In the genomic region with DNA sequence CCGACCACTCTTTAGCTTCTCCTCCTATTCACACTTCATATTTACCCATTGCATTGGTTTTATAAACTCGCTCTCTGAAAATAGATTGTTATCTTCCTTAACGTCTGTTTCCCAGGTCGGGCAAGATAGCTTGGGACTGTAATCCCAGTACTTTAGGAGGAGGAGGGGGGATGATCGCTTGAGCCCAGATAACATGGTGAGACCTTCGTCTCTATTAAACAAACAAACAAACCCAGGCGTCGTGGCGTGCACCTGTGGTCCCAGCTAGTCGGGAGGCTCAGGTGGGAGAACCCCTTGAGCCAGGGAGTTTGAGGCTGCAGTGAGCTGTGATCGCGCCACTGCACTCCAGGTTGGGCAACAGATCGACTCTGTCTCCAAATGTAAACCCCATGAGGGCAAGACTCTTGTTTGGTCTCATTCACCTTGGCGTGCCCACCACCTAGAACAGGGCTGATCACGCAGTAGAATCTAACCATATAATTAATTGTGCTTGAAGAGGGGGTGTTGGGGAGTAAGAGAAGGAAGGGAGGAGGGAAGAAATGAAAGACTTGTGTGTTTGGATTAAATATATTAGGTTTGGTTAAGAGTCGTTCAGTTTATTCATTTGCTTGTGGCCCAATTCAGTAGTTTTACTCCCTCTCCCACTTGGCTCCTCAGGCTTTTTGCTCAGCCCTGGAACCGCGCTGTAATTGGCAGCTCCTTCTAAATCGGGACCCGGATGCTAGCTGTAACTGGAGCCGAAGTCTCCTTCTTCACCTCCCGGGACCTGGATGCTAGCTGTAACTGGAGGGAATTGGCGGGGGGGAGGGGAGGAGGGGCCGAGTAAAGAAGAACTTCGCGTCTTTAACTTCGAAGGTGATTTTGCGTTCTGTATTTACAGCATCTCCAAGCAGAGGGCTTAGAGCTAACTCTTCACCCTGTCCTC, we compare ENCODE assay signal across 14 cellular contexts. TPM values are rescaled to one million over a fixed set of nuclear protein-coding genes. Genes with fewer than 3 reads are reported as not detected.
DNase-seq lines count a peak whose midpoint lies in the region; ATAC-seq and TF ChIP-seq lines count a peak whose summit lies in the region.
"Had no signal": no experiment of that assay in that cellular context is flagged by ENCODE, and none has a peak within 500 bp of the region (broad histone marks: within the 10 kb centered on the region; RNA-seq: fewer than 3 reads in every experiment).

No MANE protein-coding gene starts in this region.

- H3K9me3 ChIP-seq in SK-N-SH (no peaks in the 10 kb centered on the region), HUES6 (ENCODE audit: control insufficient read depth, insufficient read depth, low read depth, low read length) (no peaks in the 10 kb centered on the region), neural cell (ENCODE audit: low read length) (peaks cover 7% of the 10 kb centered on the region), prostate gland (no peaks in the 10 kb centered on the region)

- H3K4me1 Mint-ChIP-seq in effector memory CD8-positive, alpha-beta T cell (ENCODE audit: low read depth in 2 of 2): peaks cover 25 to 26% of the 10 kb centered on the region in 2 donors

- 21% methylated on average over 28 of the region's 28 CpGs for WGBS in SK-N-SH (ENCODE audit: low lambda C conversion rate)
- 11% methylated on average over 28 of the region's 28 CpGs for WGBS in prostate gland

- TF ChIP-seq RAD21 in SK-N-SH (IDR thresholded peaks at IDR 0.05; ENCODE audit: low read length) (no peak), neural cell (conservative IDR thresholded peaks at IDR 0.05) (no peak)

- H3K27ac Mint-ChIP-seq in effector memory CD8-positive, alpha-beta T cell: peak overlapping the region; percentile 9 to 60

- CTCF ChIA-PET in SK-N-SH (lab: Yijun Ruan, JAX): interaction anchor here (0.7 to 2.3 kb wide), 6 partner anchors 12 to 156 kb away, joined by 3 to 15 read pairs (median 6); partner anchors contain the start of gene CDKN2B

- peak overlapping the region in 1 of 2 donors; percentile 57 for H3K4me3 Mint-ChIP-seq in effector memory CD8-positive, alpha-beta T cell

- H3K9me2 ChIP-seq in SK-N-SH (no peaks in the 10 kb centered on the region), neural cell (ENCODE audit: insufficient read depth, low read length) (no peaks in the 10 kb centered on the region)

- ATAC-seq in SK-N-SH treated with all-trans-retinoic acid at 6 μM for 48 hours (no peak), HG03280 (IDR thresholded peaks at IDR 0.05; ENCODE audit: unreplicated experiment) (no peak)
- ATAC-seq in effector memory CD8-positive, alpha-beta T cell (replicated peaks): no peak
- ATAC-seq: gastroesophageal sphincter had no signal

- H3K36me3 ChIP-seq in SK-N-SH (replicated peaks in 1 of 2; ENCODE audit: control insufficient read depth in 1 of 2, insufficient read depth in 2 of 2, low read length in 1 of 2) (no peaks in the 10 kb centered on the region), HUES6 (ENCODE audit: control insufficient read depth, insufficient read depth, low read length) (no peaks in the 10 kb centered on the region), neural cell (ENCODE audit: insufficient read depth, low read length) (no peaks in the 10 kb centered on the region), prostate gland (no peaks in the 10 kb centered on the region)
- H3K36me3 ChIP-seq: gastroesophageal sphincter had no signal

- no peak for TF ChIP-seq EP300 in SK-N-SH (IDR thresholded peaks at IDR 0.05; ENCODE audit: borderline replicate concordance in 1 of 2, low read depth in 1 of 2, low read length in 1 of 2)
- TF ChIP-seq EP300 in neural cell (conservative IDR thresholded peaks at IDR 0.05; ENCODE audit: poor library complexity, severe bottlenecking): no peak

- H3K27ac ChIP-seq in SK-N-SH (ENCODE audit: low read depth in 2 of 2, low read length in 1 of 2): no peak overlapping the region
- H3K27ac ChIP-seq in HUES6 (ENCODE audit: low read depth, low read length): no peak overlapping the region
- no peak overlapping the region for H3K27ac ChIP-seq in neural cell (ENCODE audit: low read length)
- H3K27ac ChIP-seq in prostate gland: no peak overlapping the region
- H3K27ac ChIP-seq: gastroesophageal sphincter had no signal

- H3K4me3 ChIP-seq in SK-N-SH (ENCODE audit: low read depth in 2 of 2, low read length in 1 of 2) (no peak overlapping the region), HUES6 (ENCODE audit: low read depth, low read length) (peak overlapping the region; percentile 34), neural cell (ENCODE audit: low read length) (peak overlapping the region; percentile 41), prostate gland (no peak overlapping the region)
- H3K4me3 ChIP-seq: gastroesophageal sphincter had no signal

- H3K4me2 ChIP-seq in SK-N-SH (peak overlapping the region; percentile 34; the same call in 1 of the 2 replicates), neural cell (ENCODE audit: low read length) (no peak overlapping the region)

- H3K79me2 ChIP-seq in SK-N-SH (ENCODE audit: insufficient read depth): no peaks in the 10 kb centered on the region
- no peaks in the 10 kb centered on the region for H3K79me2 ChIP-seq in neural cell (replicated peaks; ENCODE audit: insufficient read depth, low read length)

- H3K4me1 ChIP-seq in SK-N-SH (ENCODE audit: control insufficient read depth in 1 of 2, insufficient read depth in 2 of 2, low read depth in 1 of 2, low read length in 1 of 2) (peaks cover 0 to 12% of the 10 kb centered on the region in 2 experiments; a peak in 1 of 4 replicates), HUES6 (ENCODE audit: control insufficient read depth, insufficient read depth, low read length) (peaks cover 43% of the 10 kb centered on the region), prostate gland (replicated peaks) (no peaks in the 10 kb centered on the region)

- peaks cover 93 to 100% of the 10 kb centered on the region in 2 donors for H3K27me3 Mint-ChIP-seq in effector memory CD8-positive, alpha-beta T cell

- H2AFZ ChIP-seq in SK-N-SH (ENCODE audit: low read depth): peak overlapping the region; percentile 33; the same call in 1 of the 2 replicates
- no peak overlapping the region for H2AFZ ChIP-seq in neural cell (ENCODE audit: low read depth, low read length)

- no peak for TF ChIP-seq POLR2A in prostate gland (IDR thresholded peaks at IDR 0.05)

- H3K9me3 Mint-ChIP-seq in effector memory CD8-positive, alpha-beta T cell: peaks cover 8% of the 10 kb centered on the region in 2 donors

- intact Hi-C loops in prostate gland (cut with DNase I): no loop called here

- H3F3A ChIP-seq in SK-N-SH (replicated peaks; ENCODE audit: insufficient read depth): peaks cover 11% of the 10 kb centered on the region
- H3F3A ChIP-seq in neural cell (ENCODE audit: insufficient read depth, low read length, poor library complexity, severe bottlenecking): no peaks in the 10 kb centered on the region

- H3K36me3 Mint-ChIP-seq in effector memory CD8-positive, alpha-beta T cell (ENCODE audit: insufficient read depth): peaks cover 32% of the 10 kb centered on the region

- DNase-seq in SK-N-SH (no peak), prostate gland (ENCODE audit: low spot score) (no peak), globus pallidus (ENCODE audit: low spot score) (no peak)
- DNase-seq in effector memory CD8-positive, alpha-beta T cell: no peak
- DNase-seq: 8988T; activated effector memory CD4-positive, alpha-beta T cell treated with Interleukin-2 at 50 U/mL for 16 hours; kidney; NCI-H1694 treated with DMSO at 0.1 percent for 48 hours; NCI-H446 treated with DMSO at 0.1 percent for 48 hours had no signal

- H3K9ac ChIP-seq in SK-N-SH: no peak overlapping the region
- no peak overlapping the region for H3K9ac ChIP-seq in HUES6 (ENCODE audit: low read length)
- H3K9ac ChIP-seq in neural cell (ENCODE audit: low read length): no peak overlapping the region

- H3K27me3 ChIP-seq in SK-N-SH (ENCODE audit: insufficient read depth): peaks cover 72% of the 10 kb centered on the region
- peaks cover 100% of the 10 kb centered on the region for H3K27me3 ChIP-seq in HUES6 (ENCODE audit: control insufficient read depth, insufficient read depth, low read length)
- H3K27me3 ChIP-seq in neural cell (ENCODE audit: insufficient read depth, low read depth, low read length): peaks cover 100% of the 10 kb centered on the region
- H3K27me3 ChIP-seq in prostate gland (replicated peaks; ENCODE audit: insufficient read depth): peaks cover 75% of the 10 kb centered on the region

- POLR2A ChIA-PET in SK-N-SH (lab: Yijun Ruan, JAX): interaction anchor here (0.8 kb wide), 1 partner anchor 40 kb away, joined by 3 read pairs; the partner anchor contains the start of gene CDKN2B

- TF ChIP-seq CTCF in SK-N-SH (IDR thresholded peaks at IDR 0.05) (no peak), neural cell (IDR thresholded peaks at IDR 0.05; ENCODE audit: poor library complexity, severe bottlenecking) (no peak), prostate gland (IDR thresholded peaks at IDR 0.05) (no peak)

- H4K20me1 ChIP-seq in SK-N-SH (ENCODE audit: insufficient read depth) (no peaks in the 10 kb centered on the region), neural cell (ENCODE audit: insufficient read depth) (no peaks in the 10 kb centered on the region)

TF ChIP-seq in SK-N-SH, 30 proteins besides CTCF, POLR2A, EP300 and RAD21 (continues in another document):
- TF ChIP-seq MXI1 (IDR thresholded peaks at IDR 0.05; ENCODE audit: low read depth, low read length) (no peak), TAF1 (IDR thresholded peaks at IDR 0.05; ENCODE audit: borderline replicate concordance, low read depth, low read length) (no peak)

TF ChIP-seq in SK-N-SH treated with all-trans-retinoic acid at 6 μM for 48 hours, 23 proteins besides CTCF, POLR2A, EP300 and RAD21 (continues in another document):
- TF ChIP-seq ARNTL (CRISPR knock-in tag; IDR thresholded peaks at IDR 0.05; ENCODE audit: borderline replicate concordance, low read depth) (no peak), ZNF70 (CRISPR knock-in tag; IDR thresholded peaks at IDR 0.05) (no peak)

TF ChIP-seq in neural cell, 6 proteins besides CTCF, POLR2A, EP300 and RAD21 (continues in another document):
- TF ChIP-seq TAF1 (IDR thresholded peaks at IDR 0.05; ENCODE audit: low read depth): no peak

RNA-seq across cellular contexts. Expression of gene CDKN2A, which starts 24.9 kb away (rescaled TPM):
- 34.1 and 41.4 TPM in 2 replicates for polyA plus RNA-seq in SK-N-SH (2012; rRNA removed)
- 28.3 and 35.3 TPM in 2 replicates for polyA plus RNA-seq in SK-N-SH (2012; cell fraction: cytosol; rRNA removed)
- polyA plus RNA-seq in SK-N-SH (2012; cell fraction: nucleus; rRNA removed): 31.9 and 66.5 TPM in 2 replicates
- not detected in 2 replicates for polyA plus RNA-seq in neural cell
- polyA minus RNA-seq in neural cell: not detected in 2 replicates
- total RNA-seq in prostate gland: 1 to 10 TPM in 1 of 2 donors, under 1 TPM in 1; 0.55 to 4.5 TPM

RNA-seq across cellular contexts. Expression of gene CDKN2B-AS1, which starts 25.3 kb away (rescaled TPM):
- polyA plus RNA-seq in SK-N-SH (2012; rRNA removed): 0.25 and 0.44 TPM in 2 replicates
- polyA plus RNA-seq in SK-N-SH (2012; cell fraction: cytosol; rRNA removed): 0.43 and 0.45 TPM in 2 replicates
- 0.35 and 1.1 TPM in 2 replicates for polyA plus RNA-seq in SK-N-SH (2012; cell fraction: nucleus; rRNA removed)
- not detected in 2 replicates for polyA plus RNA-seq in neural cell
- polyA minus RNA-seq in neural cell: not detected in 2 replicates
- total RNA-seq in prostate gland: under 1 TPM in 1 of 2 donors, not detected in 1; 0.62 TPM

RNA-seq across cellular contexts. Expression of gene CDKN2B, which starts 39.8 kb away (rescaled TPM):
- polyA plus RNA-seq in SK-N-SH (2012; rRNA removed) (6.3 and 6.4 TPM in 2 replicates), neural cell (0.15 TPM in 1 of 2 replicates, not detected in the other)
- 6.8 and 6.9 TPM in 2 replicates for polyA plus RNA-seq in SK-N-SH (2012; cell fraction: cytosol; rRNA removed)
- polyA plus RNA-seq in SK-N-SH (2012; cell fraction: nucleus; rRNA removed): 12.6 and 14.9 TPM in 2 replicates
- polyA minus RNA-seq in neural cell: 0.24 and 0.35 TPM in 2 replicates
- 1 to 10 TPM; 5.4 to 8.8 TPM for total RNA-seq in prostate gland

Comparison
In these comparisons a context has a peak if more than half of its experiments do, and no peak if none do; other contexts are left out.
1. H3K4me3 ChIP-seq: peak in HUES6 (single experiment) and neural cell (single experiment); none in SK-N-SH (0 of 2) and prostate gland (0 of 2).
2. RNA of gene CDKN2A, which starts 24.9 kb away (polyA plus RNA-seq): 28.3 to 66.5 TPM in SK-N-SH; not detected in neural cell; every median in the first group is over 10 times any median in the second.